Comparison of ENCODE assay signal across 9 cellular contexts in genomic region chr1:219066631-219067349, GRCh38.
DNase-seq lines count a peak whose midpoint lies in the region; ATAC-seq, FAIRE-seq and TF ChIP-seq lines count a peak whose summit lies in the region.
"Had no signal": no experiment of that assay in that cellular context is flagged by ENCODE, and none has a peak within 500 bp of the region (broad histone marks: within the 10 kb centered on the region; RNA-seq: fewer than 3 reads in every experiment).

No MANE protein-coding gene starts in this region.

- no peaks in the 10 kb centered on the region for H3K36me3 Mint-ChIP-seq in stimulated activated effector memory CD8-positive, alpha-beta T cell treated with anti-CD3 and anti-CD28 coated beads, Interleukin-12 subunit alpha, Interleukin-12 subunit beta, amount 100 ng/mL, for 72 hours

- WGBS in pancreas, 2 donors = 85 to 88% methylated on average over 1 of the region's 1 CpG

- peaks cover 9% of the 10 kb centered on the region for H3K9me3 Mint-ChIP-seq in stimulated activated effector memory CD8-positive, alpha-beta T cell treated with anti-CD3 and anti-CD28 coated beads, Interleukin-12 subunit alpha, Interleukin-12 subunit beta, amount 100 ng/mL, for 72 hours

- no peak overlapping the region for H3K4me3 ChIP-seq in pancreas
- H3K4me3 ChIP-seq: BLaER1 treated with 17β-estradiol and CSF1 and Interleukin-3, amounts not matched to agents 10 nM and 100 nM had no signal

- H3K27ac Mint-ChIP-seq in stimulated activated effector memory CD8-positive, alpha-beta T cell treated with anti-CD3 and anti-CD28 coated beads, Interleukin-12 subunit alpha, Interleukin-12 subunit beta, amount 100 ng/mL, for 72 hours = no peak overlapping the region

- TF ChIP-seq CTCF in pancreas (IDR thresholded peaks at IDR 0.05) = peak in 2 of 4 donors; percentile 25 to 29

- intact Hi-C loops in pancreas (cut with DNase I) = no loop called here

- FAIRE-seq in pancreas (lab: Jason Lieb, UNC) = no peak

- no peaks in the 10 kb centered on the region for H3K4me1 Mint-ChIP-seq in stimulated activated effector memory CD8-positive, alpha-beta T cell treated with anti-CD3 and anti-CD28 coated beads, Interleukin-12 subunit alpha, Interleukin-12 subunit beta, amount 100 ng/mL, for 72 hours

- no peak overlapping the region for H3K4me3 Mint-ChIP-seq in stimulated activated effector memory CD8-positive, alpha-beta T cell treated with anti-CD3 and anti-CD28 coated beads, Interleukin-12 subunit alpha, Interleukin-12 subunit beta, amount 100 ng/mL, for 72 hours

- DNase-seq in NCI-H1092 treated with DMSO at 0.1 percent for 48 hours (lab: John Stamatoyannopoulos, UW) (peak; percentile 23), NCI-H1092 (lab: John Stamatoyannopoulos, UW) (no peak), NCI-H1048 (lab: John Stamatoyannopoulos, UW) (peak; percentile 23), epithelial cell of prostate (ENCODE audit: low read depth, low spot score) (peak; percentile 27), pancreas (no peak), HuH-7.5 (ENCODE audit: low spot score) (no peak), T-helper 9 cell (no peak)
- DNase-seq in stimulated activated effector memory CD8-positive, alpha-beta T cell treated with anti-CD3 and anti-CD28 coated beads, Interleukin-12 subunit alpha, Interleukin-12 subunit beta, amount 100 ng/mL, for 72 hours (ENCODE audit: low spot score in 2 of 2) = no peak

- H3K36me3 ChIP-seq in pancreas = no peaks in the 10 kb centered on the region
- H3K36me3 ChIP-seq: BLaER1 treated with 17β-estradiol and CSF1 and Interleukin-3, amounts not matched to agents 10 nM and 100 nM had no signal

- H3K4me1 ChIP-seq in pancreas = no peaks in the 10 kb centered on the region

- H3K27ac ChIP-seq in epithelial cell of prostate = no peak overlapping the region
- peak overlapping the region in 1 of 4 donors; percentile 10 for H3K27ac ChIP-seq in pancreas

- ATAC-seq in pancreas = peak; percentile 67 to 79 (median 77)
- no peak for ATAC-seq in stimulated activated effector memory CD8-positive, alpha-beta T cell treated with anti-CD3 and anti-CD28 coated beads, Interleukin-12 subunit alpha, Interleukin-12 subunit beta, amount 100 ng/mL, for 72 hours

- no peaks in the 10 kb centered on the region for H3K9me3 ChIP-seq in pancreas

- no peaks in the 10 kb centered on the region for H3K27me3 ChIP-seq in pancreas
- H3K27me3 ChIP-seq: BLaER1 treated with 17β-estradiol and CSF1 and Interleukin-3, amounts not matched to agents 10 nM and 100 nM had no signal

Comparison
In these comparisons a context has a peak if more than half of its experiments do, and no peak if none do; other contexts are left out.
1. DNase-seq: peak in NCI-H1092 treated with DMSO at 0.1 percent for 48 hours (single experiment), NCI-H1048 (single experiment) and epithelial cell of prostate (single experiment); none in NCI-H1092 (single experiment), pancreas (0 of 6), HuH-7.5 (single experiment), stimulated activated effector memory CD8-positive, alpha-beta T cell treated with anti-CD3 and anti-CD28 coated beads, Interleukin-12 subunit alpha, Interleukin-12 subunit beta, amount 100 ng/mL, for 72 hours (0 of 2) and T-helper 9 cell (single experiment).